Comparison of ENCODE assay signal across 9 cellular contexts in the genomic region with DNA sequence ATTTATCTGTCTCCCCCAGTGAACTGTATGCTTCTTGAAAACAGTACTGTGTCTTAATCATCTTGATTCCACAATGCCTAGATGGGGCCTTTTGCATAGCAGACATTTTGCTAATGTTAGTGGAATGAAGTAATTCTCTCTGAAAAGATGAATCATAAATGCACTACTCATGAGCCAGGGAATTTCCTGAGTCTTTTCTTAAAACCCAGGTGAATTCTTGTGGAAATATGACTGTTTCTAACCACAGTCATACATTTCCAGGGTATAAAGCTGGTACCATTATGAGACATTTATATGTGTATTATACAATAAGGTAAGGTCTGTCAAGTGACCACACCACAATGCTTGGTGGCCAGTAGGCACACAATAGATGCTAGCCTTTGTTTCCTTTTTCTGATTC. TPM values are rescaled to one million over a fixed set of nuclear protein-coding genes. Genes with fewer than 3 reads are reported as not detected.
DNase-seq lines count a peak whose midpoint lies in the region; ATAC-seq and TF ChIP-seq lines count a peak whose summit lies in the region.
"Had no signal": no experiment of that assay in that cellular context is flagged by ENCODE, and none has a peak within 500 bp of the region (broad histone marks: within the 10 kb centered on the region; RNA-seq: fewer than 3 reads in every experiment).

No MANE protein-coding gene starts in this region.

- H3K4me1 ChIP-seq in mammary epithelial cell (ENCODE audit: insufficient read depth, low read length): peaks cover 51% of the 10 kb centered on the region

- TF ChIP-seq CTCF in mammary epithelial cell (conservative IDR thresholded peaks at IDR 0.05 in 1 of 2, IDR thresholded peaks at IDR 0.05 in 1 of 2; ENCODE audit: extremely low read depth in 1 of 2, insufficient read depth in 1 of 2, low read depth in 1 of 2, low read length in 2 of 2): no peak

- H3K4me2 ChIP-seq in mammary epithelial cell (ENCODE audit: insufficient read depth, low read depth, low read length): peak overlapping the region; percentile 90

- in situ Hi-C loops in mammary epithelial cell (cut with MboI; ENCODE audit: low sequenced_read_pairs in 2 of 2): no loop called here

- peaks cover 7% of the 10 kb centered on the region for H3K36me3 ChIP-seq in mammary epithelial cell (ENCODE audit: insufficient read depth, low read length)

- peak overlapping the region in 1 of 3 experiments; percentile 41 for H3K4me3 ChIP-seq in mammary epithelial cell (replicated peaks in 1 of 3; ENCODE audit: insufficient read depth in 1 of 3, low read depth in 2 of 3, low read length in 3 of 3)

- H3K27ac ChIP-seq in mammary epithelial cell (ENCODE audit: insufficient read depth, low read depth, low read length): peak overlapping the region; percentile 94
- H3K27ac ChIP-seq: neutrophil had no signal

- no peak overlapping the region for H2AFZ ChIP-seq in mammary epithelial cell (ENCODE audit: low read depth, low read length)

- H3K79me2 ChIP-seq in mammary epithelial cell (ENCODE audit: insufficient read depth, low read length): peaks cover 50% of the 10 kb centered on the region

- peak overlapping the region; percentile 91 for H3K9ac ChIP-seq in mammary epithelial cell (ENCODE audit: insufficient read depth, low read length)

- intact Hi-C loops in mammary epithelial cell (cut with micrococcal nuclease): loop anchor here (1.0 to 2.0 kb wide), 3 partner anchors 14 to 86 kb away; a partner anchor contains a TSS

- CTCF ChIA-PET in mammary epithelial cell (lab: Charles Lee; ENCODE audit: low non-redundant PET): no interaction called here

- H3K27me3 ChIP-seq in mammary epithelial cell (ENCODE audit: insufficient read depth, low read length): no peaks in the 10 kb centered on the region
- H3K27me3 ChIP-seq: neutrophil had no signal

- TSS peak; percentile 58 for BruUV-seq in mammary epithelial cell (replicated peaks; lab: Mats Ljungman, UMichigan)

- ATAC-seq in GM18520 (IDR thresholded peaks at IDR 0.05; ENCODE audit: unreplicated experiment): peak; percentile 64
- ATAC-seq in HG03159 (IDR thresholded peaks at IDR 0.05; ENCODE audit: unreplicated experiment): peak; percentile 52
- ATAC-seq in HG02588 (IDR thresholded peaks at IDR 0.05; ENCODE audit: unreplicated experiment): no peak
- no peak for ATAC-seq in HG03108 (IDR thresholded peaks at IDR 0.05; ENCODE audit: unreplicated experiment)

- dilution Hi-C loops in mammary epithelial cell (cut with HindIII; ENCODE audit: low sequenced_read_pairs): no loop called here

- DNase-seq in mammary epithelial cell (peak; percentile 96), non-pigmented ciliary epithelial cell (ENCODE audit: low read depth) (peak; percentile 89), NCI-H524 (lab: John Stamatoyannopoulos, UW) (no peak), NCI-H1105 (lab: John Stamatoyannopoulos, UW) (no peak)

- no peaks in the 10 kb centered on the region for H3K9me3 ChIP-seq in mammary epithelial cell (replicated peaks; ENCODE audit: insufficient read depth, low read length)
- H3K9me3 ChIP-seq: neutrophil had no signal

- H4K20me1 ChIP-seq in mammary epithelial cell (ENCODE audit: insufficient read depth, low read length): no peaks in the 10 kb centered on the region

RNA-seq across cellular contexts. Expression of a gene that starts 5.5 kb away (rescaled TPM):
- total RNA-seq in mammary epithelial cell: 1 to 10 TPM in 1 of 2 donors, under 1 TPM in 1; 0.83 to 1.3 TPM
- 1.6 TPM for polyA plus RNA-seq in mammary epithelial cell
- polyA minus RNA-seq in mammary epithelial cell: not detected

Comparison
In these comparisons a context has a peak if more than half of its experiments do, and no peak if none do; other contexts are left out.
1. ATAC-seq: peak in GM18520 (single experiment) and HG03159 (single experiment); none in HG02588 (single experiment) and HG03108 (single experiment).
2. DNase-seq: peak in mammary epithelial cell (single experiment) and non-pigmented ciliary epithelial cell (single experiment); none in NCI-H524 (0 of 2) and NCI-H1105 (single experiment).